ENCODE assay signal across 8 cellular contexts in genomic region chr12:49903700-49904423, GRCh38. TPM values are rescaled to one million over a fixed set of nuclear protein-coding genes. Genes with fewer than 3 reads are reported as not detected.
DNase-seq lines count a peak whose midpoint lies in the region; ATAC-seq and FAIRE-seq lines count a peak whose summit lies in the region.

TSS of gene FAIM2 (minus strand) at chr12:49903900. CDS start at chr12:49903792, 108 bp downstream.

- H3K4me1 Mint-ChIP-seq in activated CD4-positive, alpha-beta T cell treated with anti-CD3 and anti-CD28 coated beads for 36 hours: peaks cover 13% of the 10 kb centered on the region

- H4K8ac ChIP-seq in mesenchymal stem cell (ENCODE audit: low read length): peak within 1 kb of the TSS; percentile 45

- no peaks in the 10 kb centered on the region for H3K36me3 Mint-ChIP-seq in activated CD4-positive, alpha-beta T cell treated with anti-CD3 and anti-CD28 coated beads for 36 hours (ENCODE audit: low read depth)

- no peak within 1 kb of the TSS for H3K4ac ChIP-seq in mesenchymal stem cell (ENCODE audit: low read depth in 1 of 2, low read length in 2 of 2)

- H2BK12ac ChIP-seq in mesenchymal stem cell (ENCODE audit: low read length in 2 of 2): peak within 1 kb of the TSS in 1 of 2 experiments; percentile 29

- H3K4me1 ChIP-seq in mesenchymal stem cell (ENCODE audit: control insufficient read depth, insufficient read depth, low read depth, low read length): peaks cover 6% of the 10 kb centered on the region
- H3K4me1 ChIP-seq in small intestine (ENCODE audit: control insufficient read depth in 2 of 2, insufficient read depth in 1 of 2, low read depth in 1 of 2, low read length in 1 of 2): no peaks in the 10 kb centered on the region

- H3K9me3 ChIP-seq in mesenchymal stem cell (ENCODE audit: control insufficient read depth, low read length) (no peaks in the 10 kb centered on the region), small intestine (ENCODE audit: control insufficient read depth, low read depth) (no peaks in the 10 kb centered on the region)

- no peak for FAIRE-seq in small intestine (lab: Jason Lieb, UNC)

- H3K36me3 ChIP-seq in mesenchymal stem cell (ENCODE audit: control insufficient read depth in 1 of 2, insufficient read depth in 2 of 2, low read depth in 1 of 2, low read length in 2 of 2) (peaks cover 0 to 4% of the 10 kb centered on the region in 2 experiments), small intestine (ENCODE audit: control insufficient read depth in 2 of 2, insufficient read depth in 2 of 2, low read length in 2 of 2) (no peaks in the 10 kb centered on the region)

- peak within 1 kb of the TSS; percentile 52 for H4K91ac ChIP-seq in mesenchymal stem cell (ENCODE audit: low read length)

- CTCF ChIA-PET in activated CD4-positive, alpha-beta T cell treated with anti-CD3 and anti-CD28 coated beads for 36 hours (lab: Charles Lee): interaction anchor here (1.1 to 3.8 kb wide), 3 partner anchors 36 to 61 kb away, joined by 4 to 16 read pairs (median 5); partner anchors contain the start of gene BCDIN3D

- H2BK15ac ChIP-seq in mesenchymal stem cell (ENCODE audit: low read depth, poor library complexity, severe bottlenecking): no peak within 1 kb of the TSS

- WGBS in mesenchymal stem cell: 23% methylated on average over 25 of the region's 56 CpGs
- 5 to 16% (median 15%) methylated on average over 21 to 55 of the region's 56 CpGs for WGBS in small intestine, 3 donors

- H3K27me3 Mint-ChIP-seq in activated CD4-positive, alpha-beta T cell treated with anti-CD3 and anti-CD28 coated beads for 36 hours: no peaks in the 10 kb centered on the region

- H2BK120ac ChIP-seq in mesenchymal stem cell (ENCODE audit: low read depth, low read length): no peak within 1 kb of the TSS

- H3K27ac ChIP-seq in cingulate gyrus (ENCODE audit: low read depth, low read length) (peak within 1 kb of the TSS; percentile 98), mesenchymal stem cell (ENCODE audit: low read length, poor library complexity, severe bottlenecking) (no peak within 1 kb of the TSS), small intestine (ENCODE audit: low read depth in 1 of 2, low read length in 1 of 2) (no peak within 1 kb of the TSS)

- peak within 1 kb of the TSS; percentile 31 to 86 for H3K4me3 ChIP-seq in mesenchymal stem cell (ENCODE audit: insufficient read depth in 1 of 2, low read depth in 1 of 2, low read length in 2 of 2)
- H3K4me3 ChIP-seq in small intestine (ENCODE audit: low read depth in 1 of 2, low read length in 2 of 2): peak within 1 kb of the TSS in 1 of 2 donors; percentile 21

- intact Hi-C loops in activated CD4-positive, alpha-beta T cell treated with anti-CD3 and anti-CD28 coated beads for 36 hours (cut with DNase I, micrococcal nuclease): no loop called here

- H3K27me3 ChIP-seq in mesenchymal stem cell (ENCODE audit: control insufficient read depth in 1 of 2, insufficient read depth in 1 of 2, low read length in 2 of 2): peaks cover 8 to 64% of the 10 kb centered on the region in 2 experiments
- H3K27me3 ChIP-seq in small intestine (ENCODE audit: control insufficient read depth in 2 of 2, insufficient read depth in 2 of 2, low read length in 2 of 2): peaks cover 0 to 5% of the 10 kb centered on the region in 2 donors

- peak within 1 kb of the TSS; percentile 3 for H3K27ac Mint-ChIP-seq in activated CD4-positive, alpha-beta T cell treated with anti-CD3 and anti-CD28 coated beads for 36 hours

- no peak within 1 kb of the TSS for H3K14ac ChIP-seq in mesenchymal stem cell (ENCODE audit: low read length in 2 of 2)

- H2AFZ ChIP-seq in mesenchymal stem cell (ENCODE audit: low read depth, low read length): peak within 1 kb of the TSS; percentile 58

- peak within 1 kb of the TSS; percentile 86 for H3K9ac ChIP-seq in mesenchymal stem cell (ENCODE audit: low read length)

- no peaks in the 10 kb centered on the region for H3K79me1 ChIP-seq in mesenchymal stem cell (replicated peaks; ENCODE audit: low read length, poor library complexity, severe bottlenecking)

- POLR2A ChIA-PET in activated CD4-positive, alpha-beta T cell treated with anti-CD3 and anti-CD28 coated beads for 36 hours (lab: Charles Lee): interaction anchor here (0.6 kb wide), 1 partner anchor 537 kb away, joined by 4 read pairs; the partner anchor contains the start of gene SPATS2

- ATAC-seq in activated CD4-positive, alpha-beta T cell treated with anti-CD3 and anti-CD28 coated beads for 36 hours: peak; percentile 75

- DNase-seq in NCI-H345 (lab: John Stamatoyannopoulos, UW) (peak; percentile 61), NCI-H345 treated with DMSO at 0.1 percent for 48 hours (lab: John Stamatoyannopoulos, UW; ENCODE audit: unreplicated experiment) (no peak), mesenchymal stem cell (peak; percentile 44), HT-29 (ENCODE audit: low spot score) (no peak), small intestine (no peak)
- DNase-seq in activated CD4-positive, alpha-beta T cell treated with anti-CD3 and anti-CD28 coated beads for 36 hours: peak; percentile 68
- DNase-seq in stimulated activated CD8-positive, alpha-beta memory T cell treated with anti-CD3 and anti-CD28 coated beads, Interleukin-15, amount 100 ng/mL, for 4 hours (ENCODE audit: low read depth in 2 of 2): peak; percentile 11 to 22

- H3K4me3 Mint-ChIP-seq in activated CD4-positive, alpha-beta T cell treated with anti-CD3 and anti-CD28 coated beads for 36 hours: peak within 1 kb of the TSS; percentile 57

- H3K23ac ChIP-seq in mesenchymal stem cell (ENCODE audit: low read length in 2 of 2): no peak within 1 kb of the TSS

- no peak within 1 kb of the TSS for H2BK5ac ChIP-seq in mesenchymal stem cell (ENCODE audit: low read depth, low read length, poor library complexity, severe bottlenecking)

- H3K4me2 ChIP-seq in mesenchymal stem cell (ENCODE audit: low read length, poor library complexity, severe bottlenecking): peak within 1 kb of the TSS; percentile 62

- no peak within 1 kb of the TSS for H2AK5ac ChIP-seq in mesenchymal stem cell (ENCODE audit: low read length, severe bottlenecking)

- peak within 1 kb of the TSS in 1 of 2 experiments; percentile 42 for H3K18ac ChIP-seq in mesenchymal stem cell (ENCODE audit: low read depth in 1 of 2, low read length in 2 of 2)

- H3K9me3 Mint-ChIP-seq in activated CD4-positive, alpha-beta T cell treated with anti-CD3 and anti-CD28 coated beads for 36 hours (ENCODE audit: low read depth): no peaks in the 10 kb centered on the region

RNA-seq across cellular contexts. Expression of gene FAIM2, which starts in this region (rescaled TPM):
- total RNA-seq in activated CD4-positive, alpha-beta T cell treated with anti-CD3 and anti-CD28 coated beads for 36 hours: under 1 TPM; 0.53 to 0.91 TPM
- 0.30 TPM for polyA plus RNA-seq in mesenchymal stem cell (2013, experiment 1 of 2)
- 0.27 TPM for polyA plus RNA-seq in mesenchymal stem cell (2013, experiment 2 of 2)
- total RNA-seq in HT-29 (2014; rRNA removed; shearing (Covaris generic)): 0.58 and 0.63 TPM in 2 replicates
- 10 to 100 TPM in 1 of 3 donors, not detected in 2; 13.5 TPM for polyA plus RNA-seq in small intestine

Comparison
In these comparisons a context has a peak if more than half of its experiments do, and no peak if none do; other contexts are left out.
1. DNase-seq: peak in NCI-H345 (single experiment), mesenchymal stem cell (single experiment) and stimulated activated CD8-positive, alpha-beta memory T cell treated with anti-CD3 and anti-CD28 coated beads, Interleukin-15, amount 100 ng/mL, for 4 hours (2 of 2); none in NCI-H345 treated with DMSO at 0.1 percent for 48 hours (single experiment), HT-29 (single experiment) and small intestine (single experiment).
2. Peak in DNase-seq and ATAC-seq in activated CD4-positive, alpha-beta T cell treated with anti-CD3 and anti-CD28 coated beads for 36 hours; RNA of the gene not detected or under 1 TPM.